ENCODE assay signal across 5 cellular contexts in the genomic region with DNA sequence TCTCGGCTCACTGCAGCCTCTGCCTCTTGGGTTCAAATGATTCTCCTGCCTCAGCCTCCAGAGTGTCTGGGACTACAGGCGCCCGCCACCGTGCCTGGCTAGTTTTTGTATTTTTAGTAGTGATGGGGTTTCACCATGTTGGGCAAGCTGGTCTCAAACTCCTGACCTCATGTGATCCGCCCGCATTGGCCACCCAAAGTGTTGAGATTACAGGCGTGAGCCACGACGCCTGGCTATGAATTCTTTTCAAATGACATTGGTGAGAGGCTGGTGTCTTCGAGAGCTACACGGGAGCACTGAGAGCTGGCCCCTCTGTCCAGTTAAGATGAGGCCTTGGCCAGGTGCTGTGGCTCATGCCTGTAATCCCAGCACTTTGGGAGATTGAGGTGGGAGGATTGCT. TPM values are rescaled to one million over a fixed set of nuclear protein-coding genes. Genes with fewer than 3 reads are reported as not detected.
"Had no signal": no experiment of that assay in that cellular context is flagged by ENCODE, and none has a peak within 500 bp of the region (broad histone marks: within the 10 kb centered on the region; RNA-seq: fewer than 3 reads in every experiment).

No MANE protein-coding gene starts in this region.

RNA-seq across cellular contexts. Expression of a gene that starts 42.5 kb away (rescaled TPM):
- total RNA-seq: bronchial epithelial cell, chondrocyte, dermis blood vessel endothelial cell, foreskin keratinocyte, gastrocnemius medialis had no signal
